8 cellular contexts compared by ENCODE assay signal in the genomic region with DNA sequence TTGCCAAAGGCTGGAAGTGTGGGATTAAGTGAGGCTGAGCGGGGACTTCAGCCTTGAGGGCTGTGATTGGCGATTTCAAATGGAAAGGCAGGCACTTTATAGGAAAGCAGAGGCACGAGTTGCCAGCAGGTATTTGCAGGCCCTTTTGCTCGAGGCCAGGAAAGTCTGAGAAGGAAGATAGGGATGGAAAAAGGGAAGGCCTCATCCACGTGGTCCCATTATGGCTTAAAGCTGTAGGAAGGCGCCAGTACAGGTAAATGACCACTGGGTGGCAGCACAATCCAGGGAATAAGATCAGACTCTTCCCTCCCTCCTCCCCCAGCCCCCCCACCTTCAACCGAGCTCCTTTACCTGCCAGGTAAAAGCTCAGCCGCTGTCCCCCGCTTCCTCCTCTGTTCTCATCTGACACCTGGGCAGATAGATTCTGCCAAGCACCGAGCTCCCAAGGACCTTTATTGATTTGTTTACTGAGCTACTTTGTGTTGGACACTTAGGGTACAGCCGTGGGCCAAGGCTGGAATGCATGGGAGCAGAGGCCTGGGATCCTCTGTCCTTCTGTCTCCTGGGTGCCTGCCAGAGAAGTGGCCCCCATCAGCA. TPM values are rescaled to one million over a fixed set of nuclear protein-coding genes. Genes with fewer than 3 reads are reported as not detected.
DNase-seq lines count a peak whose midpoint lies in the region; ATAC-seq, FAIRE-seq and TF ChIP-seq lines count a peak whose summit lies in the region.

No MANE protein-coding gene starts in this region.

- DNase-seq in AG04450 (ENCODE audit: low read depth, low spot score) (no peak), GM18507 (ENCODE audit: extremely low spot score, insufficient read length, low read depth) (peak; percentile 49), NCI-H226 (peak; percentile 55), dermis microvascular lymphatic vessel endothelial cell (ENCODE audit: low read depth in 2 of 2) (peak; percentile 52 to 75), medulla oblongata (ENCODE audit: extremely low spot score) (peak; percentile 81)
- peak; percentile 89 for DNase-seq in activated CD4-positive, alpha-beta T cell treated with anti-CD3 and anti-CD28 coated beads, Interleukin-2, amount 10 ng/mL, durations not matched to agents 24 days and 14 days
- DNase-seq in stimulated activated CD8-positive, alpha-beta memory T cell treated with anti-CD3 and anti-CD28 coated beads, Interleukin-2, amount 100 ng/mL, for 48 hours (ENCODE audit: low read depth in 2 of 2), result peak; percentile 38 to 59

- CTCF ChIA-PET in AG04450 (lab: Charles Lee), result interaction anchor here (0.5 to 2.2 kb wide), 36 partner anchors 9 to 1429 kb away, joined by 3 to 41 read pairs (median 4); partner anchors contain the start of genes RTN4RL2 and TNKS1BP1

- no peaks in the 10 kb centered on the region for H3K36me3 Mint-ChIP-seq in activated CD4-positive, alpha-beta T cell treated with anti-CD3 and anti-CD28 coated beads, Interleukin-2, amount 10 ng/mL, durations not matched to agents 24 days and 14 days (ENCODE audit: low read depth)

- intact Hi-C loops in activated CD4-positive, alpha-beta T cell treated with anti-CD3 and anti-CD28 coated beads, Interleukin-2, amount 10 ng/mL, durations not matched to agents 24 days and 14 days (cut with micrococcal nuclease), result loop anchor here (1.0 to 2.0 kb wide), 4 partner anchors 112 to 296 kb away; no protein-coding TSS in a partner anchor

- H3K27me3 Mint-ChIP-seq in activated CD4-positive, alpha-beta T cell treated with anti-CD3 and anti-CD28 coated beads, Interleukin-2, amount 10 ng/mL, durations not matched to agents 24 days and 14 days, result peaks cover 16% of the 10 kb centered on the region

- no peak overlapping the region for H3K4me3 Mint-ChIP-seq in activated CD4-positive, alpha-beta T cell treated with anti-CD3 and anti-CD28 coated beads, Interleukin-2, amount 10 ng/mL, durations not matched to agents 24 days and 14 days

- H3K9me3 Mint-ChIP-seq in activated CD4-positive, alpha-beta T cell treated with anti-CD3 and anti-CD28 coated beads, Interleukin-2, amount 10 ng/mL, durations not matched to agents 24 days and 14 days, result no peaks in the 10 kb centered on the region

- no peak overlapping the region for H3K27ac ChIP-seq in AG04450 (ENCODE audit: low read depth, low read length)

- FAIRE-seq in GM18507 (lab: Jason Lieb, UNC), result peak; percentile 86

- POLR2A ChIA-PET in AG04450 (lab: Yijun Ruan, JAX), result interaction anchor here (1.1 kb wide), 1 partner anchor 295 kb away, joined by 3 read pairs; no protein-coding TSS in a partner anchor

- peak; percentile 65 for TF ChIP-seq CTCF in AG04450 (IDR thresholded peaks at IDR 0.05; ENCODE audit: low read depth, low read length)

- peaks cover 7% of the 10 kb centered on the region for H3K4me1 Mint-ChIP-seq in activated CD4-positive, alpha-beta T cell treated with anti-CD3 and anti-CD28 coated beads, Interleukin-2, amount 10 ng/mL, durations not matched to agents 24 days and 14 days

- H3K9me3 ChIP-seq in AG04450 (ENCODE audit: control insufficient read depth, insufficient read depth, low read length), result peaks cover 2% of the 10 kb centered on the region

- peaks cover 7% of the 10 kb centered on the region for H3K27me3 ChIP-seq in AG04450 (ENCODE audit: control insufficient read depth, insufficient read depth, low read length)

- no peak overlapping the region for H3K4me3 ChIP-seq in AG04450 (ENCODE audit: low read depth, low read length)

- no peak overlapping the region for H3K27ac Mint-ChIP-seq in activated CD4-positive, alpha-beta T cell treated with anti-CD3 and anti-CD28 coated beads, Interleukin-2, amount 10 ng/mL, durations not matched to agents 24 days and 14 days

- peak; percentile 66 for ATAC-seq in HG03139 (IDR thresholded peaks at IDR 0.05; ENCODE audit: unreplicated experiment)

RNA-seq across cellular contexts. Expression of gene P2RX3, which starts 7.5 kb away (rescaled TPM):
- not detected in 2 replicates for polyA plus RNA-seq in AG04450 (2011; rRNA removed)
- polyA minus RNA-seq in AG04450 (2011; rRNA and poly(A)+ RNA removed), result not detected in 2 replicates
- total RNA-seq in activated CD4-positive, alpha-beta T cell treated with anti-CD3 and anti-CD28 coated beads, Interleukin-2, amount 10 ng/mL, durations not matched to agents 24 days and 14 days, result not detected in 2 replicates
- total RNA-seq in dermis microvascular lymphatic vessel endothelial cell, result not detected in 2 replicates

RNA-seq across cellular contexts. Expression of gene SSRP1, which starts 10.0 kb away (rescaled TPM):
- polyA plus RNA-seq in AG04450 (2011; rRNA removed), result 111 and 113 TPM in 2 replicates
- polyA minus RNA-seq in AG04450 (2011; rRNA and poly(A)+ RNA removed), result 115 and 126 TPM in 2 replicates
- 253 and 256 TPM in 2 replicates for total RNA-seq in activated CD4-positive, alpha-beta T cell treated with anti-CD3 and anti-CD28 coated beads, Interleukin-2, amount 10 ng/mL, durations not matched to agents 24 days and 14 days
- total RNA-seq in dermis microvascular lymphatic vessel endothelial cell, result 51.6 and 58.3 TPM in 2 replicates

RNA-seq across cellular contexts. Expression of gene TNKS1BP1, which starts 20.9 kb away (rescaled TPM):
- 59.4 and 63.8 TPM in 2 replicates for polyA plus RNA-seq in AG04450 (2011; rRNA removed)
- polyA minus RNA-seq in AG04450 (2011; rRNA and poly(A)+ RNA removed), result 76.8 and 78.0 TPM in 2 replicates
- total RNA-seq in activated CD4-positive, alpha-beta T cell treated with anti-CD3 and anti-CD28 coated beads, Interleukin-2, amount 10 ng/mL, durations not matched to agents 24 days and 14 days, result 23.7 and 24.2 TPM in 2 replicates
- 42.0 and 51.5 TPM in 2 replicates for total RNA-seq in dermis microvascular lymphatic vessel endothelial cell

RNA-seq across cellular contexts. Expression of gene PRG3, which starts 35.3 kb away (rescaled TPM):
- polyA plus RNA-seq in AG04450 (2011; rRNA removed), result not detected in 2 replicates
- not detected in 2 replicates for polyA minus RNA-seq in AG04450 (2011; rRNA and poly(A)+ RNA removed)
- not detected in 2 replicates for total RNA-seq in activated CD4-positive, alpha-beta T cell treated with anti-CD3 and anti-CD28 coated beads, Interleukin-2, amount 10 ng/mL, durations not matched to agents 24 days and 14 days
- total RNA-seq in dermis microvascular lymphatic vessel endothelial cell, result not detected in 2 replicates

RNA-seq across cellular contexts. Expression of gene PRG2, which starts 44.8 kb away (rescaled TPM):
- not detected in 2 replicates for polyA plus RNA-seq in AG04450 (2011; rRNA removed)
- not detected in 2 replicates for polyA minus RNA-seq in AG04450 (2011; rRNA and poly(A)+ RNA removed)
- total RNA-seq in activated CD4-positive, alpha-beta T cell treated with anti-CD3 and anti-CD28 coated beads, Interleukin-2, amount 10 ng/mL, durations not matched to agents 24 days and 14 days, result 0.35 and 0.38 TPM in 2 replicates
- under 0.01 TPM in 1 of 2 replicates, not detected in the other for total RNA-seq in dermis microvascular lymphatic vessel endothelial cell
